Comparison of ENCODE assay signal across 1 cellular context in genomic region chr2:237798236-237799059, GRCh38.
TF ChIP-seq lines count a peak whose summit lies in the region.

Gene RBM44 (plus strand): TSS chr2:237798779. CDS start chr2:237813610, 14,831 bp downstream.

TF ChIP-seq in H1, 55 proteins besides CTCF, POLR2A, EP300 and RAD21:
- TF ChIP-seq POLR2AphosphoS5 (IDR thresholded peaks at IDR 0.05; ENCODE audit: low read depth, low read length): no peak
- TF ChIP-seq, protein P1, sequence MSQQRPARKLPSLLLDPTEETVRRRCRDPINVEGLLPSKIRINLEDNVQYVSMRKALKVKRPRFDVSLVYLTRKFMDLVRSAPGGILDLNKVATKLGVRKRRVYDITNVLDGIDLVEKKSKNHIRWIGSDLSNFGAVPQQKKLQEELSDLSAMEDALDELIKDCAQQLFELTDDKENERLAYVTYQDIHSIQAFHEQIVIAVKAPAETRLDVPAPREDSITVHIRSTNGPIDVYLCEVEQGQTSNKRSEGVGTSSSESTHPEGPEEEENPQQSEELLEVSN (IDR thresholded peaks at IDR 0.05): peak; percentile 78
